In the genomic region with DNA sequence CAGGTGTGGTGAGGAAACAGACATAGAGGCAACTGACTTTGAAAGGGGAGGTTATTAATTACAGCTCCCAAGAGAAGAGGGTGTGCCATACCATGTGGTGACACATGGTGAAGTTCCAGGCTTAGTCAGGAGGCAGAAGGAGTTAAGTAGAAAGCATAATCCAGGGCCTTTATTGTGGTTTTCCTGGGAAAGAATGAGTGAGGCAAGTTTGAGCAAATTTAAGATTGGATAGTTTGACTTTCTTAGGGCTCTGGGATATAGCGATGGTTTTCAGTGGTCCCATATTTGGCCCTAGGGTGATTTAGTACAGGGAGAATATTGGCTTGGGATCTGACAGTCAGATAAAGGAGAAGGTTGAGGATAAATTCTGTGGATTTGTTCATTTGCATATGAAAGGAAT, we compare ENCODE assay signal across 22 cellular contexts.
"Had no signal": no experiment of that assay in that cellular context is flagged by ENCODE, and none has a peak within 500 bp of the region (broad histone marks: within the 10 kb centered on the region; RNA-seq: fewer than 3 reads in every experiment).

No MANE protein-coding gene starts in this region.

- H3K4me3 ChIP-seq: left lung, lower lobe of right lung, ovary, skin epidermis, suprapubic skin, thoracic aorta, tibial artery, upper lobe of right lung had no signal

- FAIRE-seq: islet of Langerhans, kidney, urothelium cell line had no signal

- DNase-seq: hippocampal formation; kidney; left colon; left lung; lower lobe of right lung; mesendoderm; naive thymus-derived CD4-positive, alpha-beta T cell; ovary; right cardiac atrium; stimulated activated CD4-positive, alpha-beta T cell treated with anti-CD3 and anti-CD28 coated beads, Interleukin-12 subunit alpha, Interleukin-12 subunit beta, amount 100 ng/mL, for 4 hours; stimulated activated CD4-positive, alpha-beta T cell treated with anti-CD3 and anti-CD28 coated beads, Interleukin-15, amount 100 ng/mL, for 24 hours; stimulated activated CD4-positive, alpha-beta T cell treated with anti-CD3 and anti-CD28 coated beads, Interleukin-2, amount 100 ng/mL, for 24 hours; stimulated activated CD4-positive, alpha-beta T cell treated with anti-CD3 and anti-CD28 coated beads, Interleukin-4, amount 100 ng/mL, for 1 hour; stimulated activated naive CD4-positive, alpha-beta T cell; tibial artery; trophoblast cell; upper lobe of right lung had no signal
